Comparison of ENCODE assay signal across 13 cellular contexts in genomic region chr22:38501797-38502672, GRCh38. TPM values are rescaled to one million over a fixed set of nuclear protein-coding genes. Genes with fewer than 3 reads are reported as not detected.
DNase-seq lines count a peak whose midpoint lies in the region; ATAC-seq and TF ChIP-seq lines count a peak whose summit lies in the region.
"Had no signal": no experiment of that assay in that cellular context is flagged by ENCODE, and none has a peak within 500 bp of the region (broad histone marks: within the 10 kb centered on the region; RNA-seq: fewer than 3 reads in every experiment).

No MANE protein-coding gene starts in this region.

- H3K27ac ChIP-seq in ascending aorta = peak overlapping the region; percentile 39 to 100
- peak overlapping the region; percentile 17 for H3K27ac ChIP-seq in muscle layer of colon (ENCODE audit: low read depth, low read length)
- H3K27ac ChIP-seq: HL-60 had no signal

- TF ChIP-seq CTCF in ascending aorta (IDR thresholded peaks at IDR 0.05) = no peak

- H3K27me3 ChIP-seq in ascending aorta (no peaks in the 10 kb centered on the region), muscle layer of colon (ENCODE audit: control insufficient read depth in 1 of 2, insufficient read depth in 2 of 2, low read length in 2 of 2) (no peaks in the 10 kb centered on the region)

- H3K27me3 Mint-ChIP-seq in stimulated activated naive CD8-positive, alpha-beta T cell treated with anti-CD3 and anti-CD28 coated beads, Interleukin-15, Interleukin-2, amounts not matched to agents 100 ng/mL and 50 ng/mL, for 24 hours = no peaks in the 10 kb centered on the region

- H3K27ac Mint-ChIP-seq in stimulated activated naive CD8-positive, alpha-beta T cell treated with anti-CD3 and anti-CD28 coated beads, Interleukin-15, Interleukin-2, amounts not matched to agents 100 ng/mL and 50 ng/mL, for 24 hours = peak overlapping the region; percentile 67

- H3K36me3 ChIP-seq in ascending aorta (peaks cover 44 to 53% of the 10 kb centered on the region in 2 donors), muscle layer of colon (ENCODE audit: insufficient read depth, low read length) (peaks cover 46% of the 10 kb centered on the region)

- no peaks in the 10 kb centered on the region for H3K9me3 Mint-ChIP-seq in stimulated activated naive CD8-positive, alpha-beta T cell treated with anti-CD3 and anti-CD28 coated beads, Interleukin-15, Interleukin-2, amounts not matched to agents 100 ng/mL and 50 ng/mL, for 24 hours

- H3K4me1 ChIP-seq in ascending aorta (peaks cover 3 to 40% of the 10 kb centered on the region in 2 donors), muscle layer of colon (ENCODE audit: insufficient read depth, low read length) (peaks cover 44% of the 10 kb centered on the region)

- H3K36me3 Mint-ChIP-seq in stimulated activated naive CD8-positive, alpha-beta T cell treated with anti-CD3 and anti-CD28 coated beads, Interleukin-15, Interleukin-2, amounts not matched to agents 100 ng/mL and 50 ng/mL, for 24 hours (ENCODE audit: low read depth) = peaks cover 79% of the 10 kb centered on the region

- DNase-seq in stimulated activated naive CD8-positive, alpha-beta T cell treated with anti-CD3 and anti-CD28 coated beads, Interleukin-15, Interleukin-2, amounts not matched to agents 100 U/mL and 50 U/mL, for 24 hours = no peak
- DNase-seq in ascending aorta (ENCODE audit: low spot score in 2 of 2) (no peak), NCI-H510A treated with DMSO at 0.1 percent for 48 hours (lab: John Stamatoyannopoulos, UW) (no peak), NCI-H226 (no peak)
- DNase-seq: H7, islet precursor cell, SIG-M5 had no signal

- peaks cover 66% of the 10 kb centered on the region for H3K4me1 Mint-ChIP-seq in stimulated activated naive CD8-positive, alpha-beta T cell treated with anti-CD3 and anti-CD28 coated beads, Interleukin-15, Interleukin-2, amounts not matched to agents 100 ng/mL and 50 ng/mL, for 24 hours (ENCODE audit: low read depth)

- intact Hi-C loops in ascending aorta (cut with DNase I) = loop anchor here (10.0 kb wide), 1 partner anchor 203 kb away; the partner anchor contains the start of genes GTPBP1 and JOSD1

- H3K4me3 Mint-ChIP-seq in stimulated activated naive CD8-positive, alpha-beta T cell treated with anti-CD3 and anti-CD28 coated beads, Interleukin-15, Interleukin-2, amounts not matched to agents 100 ng/mL and 50 ng/mL, for 24 hours = peak overlapping the region; percentile 96

- H3K4me3 ChIP-seq in ascending aorta = peak overlapping the region; percentile 77 to 96
- H3K4me3 ChIP-seq in muscle layer of colon (ENCODE audit: low read depth in 1 of 2, low read length in 2 of 2) = peak overlapping the region in 1 of 2 donors; percentile 81

- H3K9me3 ChIP-seq in ascending aorta = no peaks in the 10 kb centered on the region
- H3K9me3 ChIP-seq in muscle layer of colon (ENCODE audit: low read length) = no peaks in the 10 kb centered on the region

- no peak overlapping the region for H3K9ac ChIP-seq in muscle layer of colon (ENCODE audit: low read length)

- no peak for ATAC-seq in stimulated activated naive CD8-positive, alpha-beta T cell treated with anti-CD3 and anti-CD28 coated beads, Interleukin-15, Interleukin-2, amounts not matched to agents 100 U/mL and 50 U/mL, for 24 hours
- ATAC-seq in GM21717 (IDR thresholded peaks at IDR 0.05; ENCODE audit: unreplicated experiment) (no peak), GM19467 (IDR thresholded peaks at IDR 0.05; ENCODE audit: unreplicated experiment) (no peak)

RNA-seq across cellular contexts. Expression of gene DDX17, which starts 4.1 kb away (rescaled TPM):
- 837 TPM for total RNA-seq in ascending aorta

RNA-seq across cellular contexts. Expression of gene KDELR3, which starts 34.1 kb away (rescaled TPM):
- total RNA-seq in ascending aorta = 11.8 TPM

RNA-seq across cellular contexts. Expression of gene KCNJ4, which starts 47.0 kb away (rescaled TPM):
- not detected for total RNA-seq in ascending aorta
- total RNA-seq: subcutaneous adipose tissue had no signal
